ENCODE assay signal across 9 cellular contexts in genomic region chr17:81991684-81992513, GRCh38. TPM values are rescaled to one million over a fixed set of nuclear protein-coding genes. Genes with fewer than 3 reads are reported as not detected.
DNase-seq lines count a peak whose midpoint lies in the region; ATAC-seq, FAIRE-seq and TF ChIP-seq lines count a peak whose summit lies in the region.
"Had no signal": no experiment of that assay in that cellular context is flagged by ENCODE, and none has a peak within 500 bp of the region (broad histone marks: within the 10 kb centered on the region; RNA-seq: fewer than 3 reads in every experiment).

No MANE protein-coding gene starts in this region.

- no peaks in the 10 kb centered on the region for H3K27me3 ChIP-seq in colonic mucosa
- no peaks in the 10 kb centered on the region for H3K27me3 ChIP-seq in HepG2 (ENCODE audit: control insufficient read depth in 1 of 2, insufficient read depth in 2 of 2, low read length in 2 of 2)
- H3K27me3 ChIP-seq in aorta (ENCODE audit: control insufficient read depth in 1 of 2, insufficient read depth in 2 of 2, low read length in 1 of 2): no peaks in the 10 kb centered on the region
- no peaks in the 10 kb centered on the region for H3K27me3 ChIP-seq in spleen (replicated peaks in 1 of 7)

- H3K9ac ChIP-seq in colonic mucosa (ENCODE audit: low read depth in 2 of 2, low read length in 2 of 2): peak overlapping the region; percentile 30 to 58
- peak overlapping the region; percentile 89 for H3K9ac ChIP-seq in HepG2 (ENCODE audit: insufficient read depth, low read depth, low read length)

- H3K4me3 ChIP-seq in A549: no peak overlapping the region
- no peak overlapping the region for H3K4me3 ChIP-seq in colonic mucosa
- H3K4me3 ChIP-seq in HepG2 (replicated peaks in 1 of 3; ENCODE audit: insufficient read depth in 1 of 3, low read depth in 2 of 3, low read length in 3 of 3): peak overlapping the region; percentile 29 to 69 (median 44)
- no peak overlapping the region for H3K4me3 ChIP-seq in aorta (ENCODE audit: low read length in 2 of 2)
- no peak overlapping the region for H3K4me3 ChIP-seq in spleen

- H3K36me3 ChIP-seq in colonic mucosa (no peaks in the 10 kb centered on the region), HepG2 (replicated peaks in 1 of 2; ENCODE audit: control insufficient read depth in 1 of 2, insufficient read depth in 2 of 2, low read length in 2 of 2) (peaks cover 5 to 14% of the 10 kb centered on the region in 2 experiments; a peak in 3 of 5 replicates), aorta (ENCODE audit: control insufficient read depth in 1 of 2, insufficient read depth in 2 of 2, low read length in 1 of 2) (no peaks in the 10 kb centered on the region), spleen (peaks cover 0 to 80% (median 7%) of the 10 kb centered on the region in 6 donors)

- no peak for FAIRE-seq in A549 (lab: Jason Lieb, UNC)
- FAIRE-seq in HepG2 (lab: Jason Lieb, UNC): peak; percentile 81

- TF ChIP-seq RAD21 in A549 (conservative IDR thresholded peaks at IDR 0.05 in 1 of 2, IDR thresholded peaks at IDR 0.05 in 1 of 2) (no peak), HepG2 (CRISPR knock-in tag; IDR thresholded peaks at IDR 0.05) (peak; percentile 88)

- TF ChIP-seq CTCF in A549 (IDR thresholded peaks at IDR 0.05): no peak
- no peak for TF ChIP-seq CTCF in colonic mucosa (IDR thresholded peaks at IDR 0.05)
- peak; percentile 77 for TF ChIP-seq CTCF in HepG2 (CRISPR knock-in tag; IDR thresholded peaks at IDR 0.05)
- TF ChIP-seq CTCF in spleen (IDR thresholded peaks at IDR 0.05 in 8 of 11, conservative IDR thresholded peaks at IDR 0.05 in 3 of 11): no peak

- H3K9me3 ChIP-seq in A549: no peaks in the 10 kb centered on the region
- no peaks in the 10 kb centered on the region for H3K9me3 ChIP-seq in colonic mucosa
- H3K9me3 ChIP-seq in HepG2 (ENCODE audit: low read length): no peaks in the 10 kb centered on the region
- H3K9me3 ChIP-seq in aorta (ENCODE audit: control insufficient read depth, low read length): no peaks in the 10 kb centered on the region
- no peaks in the 10 kb centered on the region for H3K9me3 ChIP-seq in spleen

- H3K79me2 ChIP-seq in HepG2 (ENCODE audit: insufficient read depth, low read length): peaks cover 47% of the 10 kb centered on the region

- TF ChIP-seq EP300 in A549 (IDR thresholded peaks at IDR 0.05) (no peak), HepG2 (IDR thresholded peaks at IDR 0.05; ENCODE audit: low read depth in 2 of 2, low read length in 2 of 2) (peak; percentile 69 to 89; a peak in 3 of 4 replicates), HepG2 (CRISPR knock-in tag; IDR thresholded peaks at IDR 0.05; ENCODE audit: borderline replicate concordance) (peak; percentile 70)

- 68% methylated on average over 37 of the region's 41 CpGs for WGBS in A549 (ENCODE audit: missing lambda C conversion rate)
- under 1% methylated on average over 21 of the region's 41 CpGs for WGBS in HepG2 (ENCODE audit: low lambda C conversion rate)
- 14 to 18% methylated on average over 41 of the region's 41 CpGs for WGBS in aorta, 2 donors
- 63 to 82% (median 75%) methylated on average over 25 to 41 of the region's 41 CpGs for WGBS in spleen, 5 donors

- H4K20me1 ChIP-seq in HepG2 (ENCODE audit: insufficient read depth, low read length): no peaks in the 10 kb centered on the region

- peak overlapping the region in 1 of 2 experiments; percentile 61; a peak in 4 of 6 replicates for H3K27ac ChIP-seq in A549
- H3K27ac ChIP-seq in colonic mucosa: peak overlapping the region; percentile 36
- H3K27ac ChIP-seq in HepG2 (ENCODE audit: extremely low read length, insufficient read depth, low read length): peak overlapping the region; percentile 97
- no peak overlapping the region for H3K27ac ChIP-seq in aorta (ENCODE audit: low read depth in 1 of 2, low read length in 2 of 2)
- H3K27ac ChIP-seq in spleen: no peak overlapping the region

- CTCF ChIA-PET in A549 (lab: Yijun Ruan, JAX) (interaction anchor here (0.9 to 5.6 kb wide), 9 partner anchors 11 to 46 kb away, joined by 3 to 46 read pairs (median 4); partner anchors contain the start of genes CENPX, DCXR and LRRC45), HepG2 (lab: Yijun Ruan, JAX; ENCODE audit: low intra/inter-chr PET ratio, low total read pairs) (interaction anchor here (1.4 to 2.7 kb wide), 4 partner anchors 9 to 32 kb away, joined by 3 to 33 read pairs (median 4); partner anchors contain the start of gene NOTUM)

- POLR2A ChIA-PET in A549 (lab: Yijun Ruan, JAX): no interaction called here
- POLR2A ChIA-PET in HepG2 (lab: Yijun Ruan, JAX): interaction anchor here (0.6 to 16.1 kb wide), 27 partner anchors 9 to 289 kb away, joined by 3 to 470 read pairs (median 7); partner anchors contain the start of genes ALYREF, ANAPC11, ASPSCR1 and CENPX

- DNase-seq in A549 (ENCODE audit: low read depth in 1 of 2, low spot score in 1 of 2) (peak in 1 of 2 experiments; percentile 50), NCI-H187 treated with DMSO at 0.1 percent for 48 hours (lab: John Stamatoyannopoulos, UW) (peak; percentile 21), colonic mucosa (peak; percentile 92), HepG2 (ENCODE audit: low spot score) (peak; percentile 98), aorta (peak; percentile 82 to 90), spleen (no peak), NCI-H526 treated with DMSO at 0.1 percent for 48 hours (lab: John Stamatoyannopoulos, UW) (no peak)

- ATAC-seq in A549: peak; percentile 38 to 61
- peak; percentile 66 for ATAC-seq in HepG2
- peak; percentile 76 for ATAC-seq in aorta (ENCODE audit: low FRiP score)
- no peak for ATAC-seq in GM19463 (IDR thresholded peaks at IDR 0.05; ENCODE audit: unreplicated experiment)

- H2AFZ ChIP-seq in HepG2 (ENCODE audit: low read length): no peak overlapping the region

- peaks cover 17% of the 10 kb centered on the region for H3K4me1 ChIP-seq in A549
- peaks cover 14% of the 10 kb centered on the region for H3K4me1 ChIP-seq in colonic mucosa
- H3K4me1 ChIP-seq in HepG2 (ENCODE audit: insufficient read depth, low read length): peaks cover 71% of the 10 kb centered on the region
- H3K4me1 ChIP-seq in aorta (ENCODE audit: control insufficient read depth in 1 of 2, insufficient read depth in 2 of 2, low read length in 2 of 2): no peaks in the 10 kb centered on the region
- H3K4me1 ChIP-seq in spleen: peaks cover 0 to 16% (median 6%) of the 10 kb centered on the region in 6 donors

- H3K4me2 ChIP-seq in A549 (peak overlapping the region; percentile 9; the same call in 1 of the 3 replicates), HepG2 (ENCODE audit: low read depth, low read length) (peak overlapping the region; percentile 89)

- intact Hi-C loops in colonic mucosa (cut with DNase I) (no loop called here), HepG2 (cut with micrococcal nuclease; ENCODE audit: unreplicated experiment) (loop anchor here (1.0 kb wide), 4 partner anchors 8 to 45 kb away; partner anchors contain the start of genes ASPSCR1 and DCXR), aorta (cut with DNase I) (no loop called here), spleen (cut with DNase I; ENCODE audit: low total_unique reads) (loop anchor here (2.0 kb wide), 1 partner anchor 45 kb away; the partner anchor contains the start of gene MYADML2)

- in situ Hi-C loops in HepG2 (cut with HindIII; ENCODE audit: extremely low pct_ligation_motif_present, low pct_unique_long_range_greater_than_20kb): no loop called here

- TF ChIP-seq POLR2A in A549 (IDR thresholded peaks at IDR 0.05; ENCODE audit: low read length) (no peak), HepG2 (IDR thresholded peaks at IDR 0.05; ENCODE audit: insufficient read depth in 1 of 2, low read depth in 2 of 2, low read length in 2 of 2) (peak in 1 of 2 experiments; percentile 92; a peak in 2 of 4 replicates), spleen (IDR thresholded peaks at IDR 0.05) (no peak)

- BruUV-seq in HepG2 (replicated peaks; lab: Mats Ljungman, UMichigan): no TSS peak

RNA-seq across cellular contexts. Expression of gene ASPSCR1, which starts 14.5 kb away (rescaled TPM):
- 10.3 and 12.3 TPM in 2 replicates for polyA plus RNA-seq in A549 (2011; rRNA removed)
- polyA plus RNA-seq in A549 (2012; cell fraction: cytosol; rRNA removed): 32.0 and 44.5 TPM in 2 replicates
- polyA plus RNA-seq in A549 (2012; cell fraction: nucleus; rRNA removed): 105 and 122 TPM in 2 replicates
- polyA plus RNA-seq in A549 (2017; fragmentation: RNase III; extraction: RNeasy Plus Mini Kit Qiagen cat#74134 plus additional on column Dnase treatment): 24.5 to 29.4 TPM (median 25.7 TPM) in 3 replicates
- 16.2 and 22.6 TPM in 2 replicates for polyA minus RNA-seq in A549 (2011; rRNA and poly(A)+ RNA removed)
- 10 to 100 TPM; 21.7 to 43.0 TPM for total RNA-seq in colonic mucosa
- 221 and 314 TPM in 2 replicates for total RNA-seq in HepG2 (2016; rRNA removed; fragmentation: Illumina TruSeq; extraction: Trizol)
- 180 and 228 TPM in 2 replicates for total RNA-seq in HepG2 (2016; cell fraction: cytosol; rRNA removed; fragmentation: Illumina TruSeq; extraction: Trizol; ENCODE audit: low read depth)
- 219 and 327 TPM in 2 replicates for total RNA-seq in HepG2 (2016; cell fraction: insoluble cytoplasmic fraction; rRNA removed; fragmentation: Illumina TruSeq; extraction: Trizol)
- 207 and 283 TPM in 2 replicates for total RNA-seq in HepG2 (2016; cell fraction: membrane; rRNA removed; fragmentation: Illumina TruSeq; extraction: Trizol)
- total RNA-seq in HepG2 (2016; cell fraction: nucleus; rRNA removed; fragmentation: Illumina TruSeq; extraction: Trizol): 184 and 224 TPM in 2 replicates
- 257 and 274 TPM in 2 replicates for polyA plus RNA-seq in HepG2 (2011; rRNA removed)
- polyA plus RNA-seq in HepG2 (2011; cell fraction: cytosol; rRNA removed): 164 and 428 TPM in 2 replicates
- 988 and 1,754 TPM in 2 replicates for polyA plus RNA-seq in HepG2 (2011; cell fraction: nucleus; rRNA removed)
- polyA plus RNA-seq in HepG2 (2012): 102 and 190 TPM in 2 replicates
- 154 and 193 TPM in 2 replicates for polyA plus RNA-seq in HepG2 (2016; cell fraction: cytosol; fragmentation: Illumina TruSeq; extraction: Trizol; ENCODE audit: low read depth)
- polyA plus RNA-seq in HepG2 (2016; cell fraction: insoluble cytoplasmic fraction; fragmentation: Illumina TruSeq; extraction: Trizol; ENCODE audit: low read depth): 188 and 212 TPM in 2 replicates
- 186 and 218 TPM in 2 replicates for polyA plus RNA-seq in HepG2 (2016; cell fraction: membrane; fragmentation: Illumina TruSeq; extraction: Trizol; ENCODE audit: low read depth)
- polyA plus RNA-seq in HepG2 (2016; cell fraction: nucleus; fragmentation: Illumina TruSeq; extraction: Trizol; ENCODE audit: insufficient read depth, low read depth): 413 and 420 TPM in 2 replicates
- 26.8 and 276 TPM in 2 replicates for polyA minus RNA-seq in HepG2 (2011; rRNA and poly(A)+ RNA removed; ENCODE audit: low replicate concordance)
- 97.1 and 133 TPM in 2 replicates for polyA minus RNA-seq in HepG2 (2011; cell fraction: cytosol; rRNA and poly(A)+ RNA removed)
- 107 and 152 TPM in 2 replicates for polyA minus RNA-seq in HepG2 (2011; cell fraction: nucleus; rRNA and poly(A)+ RNA removed)
- total RNA-seq in aorta: 10 to 100 TPM; 30.3 to 30.5 TPM
- polyA plus RNA-seq in aorta: 100 to 1,000 TPM in 1 of 2 donors, 10 to 100 TPM in 1; 15.0 to 108 TPM
- 10 to 100 TPM; 20.2 to 44.5 (median 26.0) TPM for total RNA-seq in spleen
- 10 to 100 TPM; 33.7 to 58.8 (median 55.5) TPM for polyA plus RNA-seq in spleen

RNA-seq across cellular contexts. Expression of gene CENPX, which starts 30.8 kb away (rescaled TPM):
- polyA plus RNA-seq in A549 (2011; rRNA removed) (79.4 and 80.5 TPM in 2 replicates), A549 (2017; fragmentation: RNase III; extraction: RNeasy Plus Mini Kit Qiagen cat#74134 plus additional on column Dnase treatment) (208 to 231 TPM (median 222 TPM) in 3 replicates), HepG2 (2011; rRNA removed) (92.7 and 96.7 TPM in 2 replicates), aorta (100 to 1,000 TPM; 109 TPM), spleen (10 to 100 TPM; 69.4 to 91.8 (median 79.0) TPM)
- 316 and 327 TPM in 2 replicates for polyA plus RNA-seq in A549 (2012; cell fraction: cytosol; rRNA removed)
- polyA plus RNA-seq in A549 (2012; cell fraction: nucleus; rRNA removed): 248 and 268 TPM in 2 replicates
- polyA minus RNA-seq in A549 (2011; rRNA and poly(A)+ RNA removed): 24.3 and 28.4 TPM in 2 replicates
- total RNA-seq in colonic mucosa (100 to 1,000 TPM in 1 of 2 donors, 10 to 100 TPM in 1; 91.1 to 238 TPM), HepG2 (2016; rRNA removed; fragmentation: Illumina TruSeq; extraction: Trizol) (166 and 170 TPM in 2 replicates), aorta (10 to 100 TPM; 31.0 to 33.2 TPM), spleen (10 to 100 TPM; 25.4 to 36.0 (median 29.8) TPM)
- 262 and 321 TPM in 2 replicates for total RNA-seq in HepG2 (2016; cell fraction: cytosol; rRNA removed; fragmentation: Illumina TruSeq; extraction: Trizol; ENCODE audit: low read depth)
- 171 and 173 TPM in 2 replicates for total RNA-seq in HepG2 (2016; cell fraction: insoluble cytoplasmic fraction; rRNA removed; fragmentation: Illumina TruSeq; extraction: Trizol)
- total RNA-seq in HepG2 (2016; cell fraction: membrane; rRNA removed; fragmentation: Illumina TruSeq; extraction: Trizol): 221 and 277 TPM in 2 replicates
- total RNA-seq in HepG2 (2016; cell fraction: nucleus; rRNA removed; fragmentation: Illumina TruSeq; extraction: Trizol): 85.1 and 103 TPM in 2 replicates
- polyA plus RNA-seq in HepG2 (2011; cell fraction: cytosol; rRNA removed): 88.8 and 138 TPM in 2 replicates
- polyA plus RNA-seq in HepG2 (2011; cell fraction: nucleus; rRNA removed): 166 and 170 TPM in 2 replicates
- 46.3 and 61.5 TPM in 2 replicates for polyA plus RNA-seq in HepG2 (2012)
- polyA plus RNA-seq in HepG2 (2016; cell fraction: cytosol; fragmentation: Illumina TruSeq; extraction: Trizol; ENCODE audit: low read depth): 176 and 237 TPM in 2 replicates
- polyA plus RNA-seq in HepG2 (2016; cell fraction: insoluble cytoplasmic fraction; fragmentation: Illumina TruSeq; extraction: Trizol; ENCODE audit: low read depth): 143 and 150 TPM in 2 replicates
- polyA plus RNA-seq in HepG2 (2016; cell fraction: membrane; fragmentation: Illumina TruSeq; extraction: Trizol; ENCODE audit: low read depth): 176 and 221 TPM in 2 replicates
- 178 and 180 TPM in 2 replicates for polyA plus RNA-seq in HepG2 (2016; cell fraction: nucleus; fragmentation: Illumina TruSeq; extraction: Trizol; ENCODE audit: insufficient read depth, low read depth)
- 32.0 and 49.8 TPM in 2 replicates for polyA minus RNA-seq in HepG2 (2011; rRNA and poly(A)+ RNA removed; ENCODE audit: low replicate concordance)
- polyA minus RNA-seq in HepG2 (2011; cell fraction: cytosol; rRNA and poly(A)+ RNA removed): 14.8 and 16.2 TPM in 2 replicates
- 20.0 and 26.9 TPM in 2 replicates for polyA minus RNA-seq in HepG2 (2011; cell fraction: nucleus; rRNA and poly(A)+ RNA removed)

RNA-seq across cellular contexts. Expression of gene NOTUM, which starts 30.9 kb away (rescaled TPM):
- polyA plus RNA-seq in A549 (2011; rRNA removed) (0.06 and 0.08 TPM in 2 replicates), A549 (2017; fragmentation: RNase III; extraction: RNeasy Plus Mini Kit Qiagen cat#74134 plus additional on column Dnase treatment) (0.45 to 0.92 TPM (median 0.91 TPM) in 3 replicates), HepG2 (2011; rRNA removed) (150 and 181 TPM in 2 replicates), aorta (1 to 10 TPM in 1 of 2 donors, not detected in 1; 1.0 TPM), spleen (under 1 TPM; 0.03 to 0.11 (median 0.06) TPM)
- 0.36 and 0.41 TPM in 2 replicates for polyA plus RNA-seq in A549 (2012; cell fraction: cytosol; rRNA removed)
- polyA plus RNA-seq in A549 (2012; cell fraction: nucleus; rRNA removed): 1.0 and 1.1 TPM in 2 replicates
- not detected in 2 replicates for polyA minus RNA-seq in A549 (2011; rRNA and poly(A)+ RNA removed)
- total RNA-seq in colonic mucosa (under 1 TPM in 1 of 2 donors, not detected in 1; 0.57 TPM), HepG2 (2016; rRNA removed; fragmentation: Illumina TruSeq; extraction: Trizol) (67.7 and 160 TPM in 2 replicates), aorta (under 1 TPM in 1 of 2 donors, not detected in 1; 0.60 TPM), spleen (under 1 TPM in 2 of 7 donors, not detected in 5; 0.28 to 0.85 TPM)
- 84.5 and 93.0 TPM in 2 replicates for total RNA-seq in HepG2 (2016; cell fraction: cytosol; rRNA removed; fragmentation: Illumina TruSeq; extraction: Trizol; ENCODE audit: low read depth)
- total RNA-seq in HepG2 (2016; cell fraction: insoluble cytoplasmic fraction; rRNA removed; fragmentation: Illumina TruSeq; extraction: Trizol): 57.7 and 164 TPM in 2 replicates
- total RNA-seq in HepG2 (2016; cell fraction: membrane; rRNA removed; fragmentation: Illumina TruSeq; extraction: Trizol): 135 and 136 TPM in 2 replicates
- total RNA-seq in HepG2 (2016; cell fraction: nucleus; rRNA removed; fragmentation: Illumina TruSeq; extraction: Trizol): 135 and 163 TPM in 2 replicates
- polyA plus RNA-seq in HepG2 (2011; cell fraction: cytosol; rRNA removed): 114 and 236 TPM in 2 replicates
- 458 and 622 TPM in 2 replicates for polyA plus RNA-seq in HepG2 (2011; cell fraction: nucleus; rRNA removed)
- 125 and 195 TPM in 2 replicates for polyA plus RNA-seq in HepG2 (2012)
- polyA plus RNA-seq in HepG2 (2016; cell fraction: cytosol; fragmentation: Illumina TruSeq; extraction: Trizol; ENCODE audit: low read depth): 88.8 and 91.1 TPM in 2 replicates
- 83.8 and 101 TPM in 2 replicates for polyA plus RNA-seq in HepG2 (2016; cell fraction: insoluble cytoplasmic fraction; fragmentation: Illumina TruSeq; extraction: Trizol; ENCODE audit: low read depth)
- 141 and 157 TPM in 2 replicates for polyA plus RNA-seq in HepG2 (2016; cell fraction: membrane; fragmentation: Illumina TruSeq; extraction: Trizol; ENCODE audit: low read depth)
- polyA plus RNA-seq in HepG2 (2016; cell fraction: nucleus; fragmentation: Illumina TruSeq; extraction: Trizol; ENCODE audit: insufficient read depth, low read depth): 380 and 399 TPM in 2 replicates
- polyA minus RNA-seq in HepG2 (2011; rRNA and poly(A)+ RNA removed; ENCODE audit: low replicate concordance): 0.49 and 206 TPM in 2 replicates
- 89.1 and 107 TPM in 2 replicates for polyA minus RNA-seq in HepG2 (2011; cell fraction: cytosol; rRNA and poly(A)+ RNA removed)
- 78.2 and 93.7 TPM in 2 replicates for polyA minus RNA-seq in HepG2 (2011; cell fraction: nucleus; rRNA and poly(A)+ RNA removed)
- polyA plus RNA-seq: AG04450 had no signal

RNA-seq across cellular contexts. Expression of gene LRRC45, which starts 31.2 kb away (rescaled TPM):
- polyA plus RNA-seq in A549 (2011; rRNA removed): 6.0 and 6.4 TPM in 2 replicates
- 24.4 and 25.8 TPM in 2 replicates for polyA plus RNA-seq in A549 (2012; cell fraction: cytosol; rRNA removed)
- polyA plus RNA-seq in A549 (2012; cell fraction: nucleus; rRNA removed): 100 and 111 TPM in 2 replicates
- polyA plus RNA-seq in A549 (2017; fragmentation: RNase III; extraction: RNeasy Plus Mini Kit Qiagen cat#74134 plus additional on column Dnase treatment): 19.1 to 24.5 TPM (median 21.6 TPM) in 3 replicates
- 4.9 and 7.3 TPM in 2 replicates for polyA minus RNA-seq in A549 (2011; rRNA and poly(A)+ RNA removed)
- 10 to 100 TPM; 16.6 to 60.0 TPM for total RNA-seq in colonic mucosa
- 21.4 and 48.1 TPM in 2 replicates for total RNA-seq in HepG2 (2016; rRNA removed; fragmentation: Illumina TruSeq; extraction: Trizol)
- total RNA-seq in HepG2 (2016; cell fraction: cytosol; rRNA removed; fragmentation: Illumina TruSeq; extraction: Trizol; ENCODE audit: low read depth): 30.2 and 31.8 TPM in 2 replicates
- 20.6 and 49.6 TPM in 2 replicates for total RNA-seq in HepG2 (2016; cell fraction: insoluble cytoplasmic fraction; rRNA removed; fragmentation: Illumina TruSeq; extraction: Trizol)
- 14.9 and 19.0 TPM in 2 replicates for total RNA-seq in HepG2 (2016; cell fraction: membrane; rRNA removed; fragmentation: Illumina TruSeq; extraction: Trizol)
- 49.7 and 54.4 TPM in 2 replicates for total RNA-seq in HepG2 (2016; cell fraction: nucleus; rRNA removed; fragmentation: Illumina TruSeq; extraction: Trizol)
- 11.6 and 14.1 TPM in 2 replicates for polyA plus RNA-seq in HepG2 (2011; rRNA removed)
- 5.5 and 10.0 TPM in 2 replicates for polyA plus RNA-seq in HepG2 (2011; cell fraction: cytosol; rRNA removed)
- polyA plus RNA-seq in HepG2 (2011; cell fraction: nucleus; rRNA removed): 112 and 182 TPM in 2 replicates
- polyA plus RNA-seq in HepG2 (2012): 7.5 and 8.8 TPM in 2 replicates
- polyA plus RNA-seq in HepG2 (2016; cell fraction: cytosol; fragmentation: Illumina TruSeq; extraction: Trizol; ENCODE audit: low read depth): 3.3 and 4.2 TPM in 2 replicates
- polyA plus RNA-seq in HepG2 (2016; cell fraction: insoluble cytoplasmic fraction; fragmentation: Illumina TruSeq; extraction: Trizol; ENCODE audit: low read depth): 19.5 and 19.7 TPM in 2 replicates
- polyA plus RNA-seq in HepG2 (2016; cell fraction: membrane; fragmentation: Illumina TruSeq; extraction: Trizol; ENCODE audit: low read depth): 9.1 and 9.2 TPM in 2 replicates
- polyA plus RNA-seq in HepG2 (2016; cell fraction: nucleus; fragmentation: Illumina TruSeq; extraction: Trizol; ENCODE audit: insufficient read depth, low read depth): 129 and 136 TPM in 2 replicates
- polyA minus RNA-seq in HepG2 (2011; rRNA and poly(A)+ RNA removed; ENCODE audit: low replicate concordance): 11.1 and 15.7 TPM in 2 replicates
- 6.1 and 8.2 TPM in 2 replicates for polyA minus RNA-seq in HepG2 (2011; cell fraction: cytosol; rRNA and poly(A)+ RNA removed)
- polyA minus RNA-seq in HepG2 (2011; cell fraction: nucleus; rRNA and poly(A)+ RNA removed): 25.0 and 27.2 TPM in 2 replicates
- total RNA-seq in aorta: 1 to 10 TPM; 4.3 to 10.0 TPM
- 10 to 100 TPM in 1 of 2 donors, 1 to 10 TPM in 1; 3.1 to 20.1 TPM for polyA plus RNA-seq in aorta
- 10 to 100 TPM in 6 of 7 donors, 1 to 10 TPM in 1; 7.5 to 13.7 (median 11.5) TPM for total RNA-seq in spleen
- polyA plus RNA-seq in spleen: 10 to 100 TPM; 13.6 to 23.4 (median 20.0) TPM

RNA-seq across cellular contexts. Expression of gene RAC3, which starts 39.6 kb away (rescaled TPM):
- polyA plus RNA-seq in A549 (2011; rRNA removed) (9.9 and 11.9 TPM in 2 replicates), A549 (2017; fragmentation: RNase III; extraction: RNeasy Plus Mini Kit Qiagen cat#74134 plus additional on column Dnase treatment) (19.9 to 21.0 TPM (median 20.4 TPM) in 3 replicates), HepG2 (2011; rRNA removed) (21.3 and 24.1 TPM in 2 replicates), aorta (1 to 10 TPM in 1 of 2 donors, under 1 TPM in 1; 0.63 to 2.8 TPM), spleen (1 to 10 TPM; 1.0 to 3.4 (median 2.0) TPM)
- 53.3 and 57.6 TPM in 2 replicates for polyA plus RNA-seq in A549 (2012; cell fraction: cytosol; rRNA removed)
- polyA plus RNA-seq in A549 (2012; cell fraction: nucleus; rRNA removed): 101 and 106 TPM in 2 replicates
- polyA minus RNA-seq in A549 (2011; rRNA and poly(A)+ RNA removed): 8.4 and 9.7 TPM in 2 replicates
- total RNA-seq in colonic mucosa (10 to 100 TPM in 1 of 2 donors, 1 to 10 TPM in 1; 7.0 to 16.6 TPM), HepG2 (2016; rRNA removed; fragmentation: Illumina TruSeq; extraction: Trizol) (4.0 and 10.5 TPM in 2 replicates), aorta (under 1 TPM in 1 of 2 donors, not detected in 1; 0.57 TPM), spleen (1 to 10 TPM in 2 of 7 donors, under 1 TPM in 3, not detected in 2; 0.60 to 1.4 (median 0.66) TPM)
- 6.8 and 9.8 TPM in 2 replicates for total RNA-seq in HepG2 (2016; cell fraction: cytosol; rRNA removed; fragmentation: Illumina TruSeq; extraction: Trizol; ENCODE audit: low read depth)
- 3.9 and 12.6 TPM in 2 replicates for total RNA-seq in HepG2 (2016; cell fraction: insoluble cytoplasmic fraction; rRNA removed; fragmentation: Illumina TruSeq; extraction: Trizol)
- 7.3 and 10.1 TPM in 2 replicates for total RNA-seq in HepG2 (2016; cell fraction: membrane; rRNA removed; fragmentation: Illumina TruSeq; extraction: Trizol)
- 11.7 and 12.9 TPM in 2 replicates for total RNA-seq in HepG2 (2016; cell fraction: nucleus; rRNA removed; fragmentation: Illumina TruSeq; extraction: Trizol)
- polyA plus RNA-seq in HepG2 (2011; cell fraction: cytosol; rRNA removed): 12.8 and 16.7 TPM in 2 replicates
- polyA plus RNA-seq in HepG2 (2011; cell fraction: nucleus; rRNA removed): 111 and 165 TPM in 2 replicates
- 6.3 and 10.6 TPM in 2 replicates for polyA plus RNA-seq in HepG2 (2012)
- polyA plus RNA-seq in HepG2 (2016; cell fraction: cytosol; fragmentation: Illumina TruSeq; extraction: Trizol; ENCODE audit: low read depth): 10.4 and 12.0 TPM in 2 replicates
- polyA plus RNA-seq in HepG2 (2016; cell fraction: insoluble cytoplasmic fraction; fragmentation: Illumina TruSeq; extraction: Trizol; ENCODE audit: low read depth): 6.0 and 7.2 TPM in 2 replicates
- 8.8 and 10.0 TPM in 2 replicates for polyA plus RNA-seq in HepG2 (2016; cell fraction: membrane; fragmentation: Illumina TruSeq; extraction: Trizol; ENCODE audit: low read depth)
- polyA plus RNA-seq in HepG2 (2016; cell fraction: nucleus; fragmentation: Illumina TruSeq; extraction: Trizol; ENCODE audit: insufficient read depth, low read depth): 45.9 and 51.6 TPM in 2 replicates
- polyA minus RNA-seq in HepG2 (2011; rRNA and poly(A)+ RNA removed; ENCODE audit: low replicate concordance): 12.6 and 13.2 TPM in 2 replicates
- 3.0 and 3.6 TPM in 2 replicates for polyA minus RNA-seq in HepG2 (2011; cell fraction: cytosol; rRNA and poly(A)+ RNA removed)
- polyA minus RNA-seq in HepG2 (2011; cell fraction: nucleus; rRNA and poly(A)+ RNA removed): 6.7 and 7.6 TPM in 2 replicates

Comparison
In these comparisons a context has a peak if more than half of its experiments do, and no peak if none do; other contexts are left out.
1. DNase-seq: peak in NCI-H187 treated with DMSO at 0.1 percent for 48 hours (single experiment), colonic mucosa (single experiment), HepG2 (single experiment) and aorta (2 of 2); none in spleen (single experiment) and NCI-H526 treated with DMSO at 0.1 percent for 48 hours (single experiment).
2. H3K27ac ChIP-seq: peak in colonic mucosa (single experiment) and HepG2 (single experiment); none in aorta (0 of 2) and spleen (0 of 8).
3. H3K4me3 ChIP-seq: peak in HepG2 (3 of 3); none in A549 (single experiment), colonic mucosa (single experiment), aorta (0 of 2) and spleen (0 of 8).
4. RNA of gene NOTUM, which starts 30.9 kb away (total RNA-seq): 57.7 to 164 TPM in HepG2; 0.60 TPM in aorta, 0.57 TPM in colonic mucosa and 0.28 to 0.85 TPM in spleen; every median in the first group is over 10 times any median in the second.
5. intact Hi-C loops: an anchor here in HepG2 (1.0 kb wide) and spleen (2.0 kb wide); none called in colonic mucosa and aorta.
6. Of the 38 proteins assayed by ChIP-seq in both HepG2 and A549: peak only in HepG2: BCL3, BHLHE40, CHD4, CTCF, EP300, FOSL2 and 16 more; only in A549: none; in both: none; in neither: 13; mixed calls (peak in some experiments, not most) for 3.